ENCODE assay signal across 18 cellular contexts in the genomic region with DNA sequence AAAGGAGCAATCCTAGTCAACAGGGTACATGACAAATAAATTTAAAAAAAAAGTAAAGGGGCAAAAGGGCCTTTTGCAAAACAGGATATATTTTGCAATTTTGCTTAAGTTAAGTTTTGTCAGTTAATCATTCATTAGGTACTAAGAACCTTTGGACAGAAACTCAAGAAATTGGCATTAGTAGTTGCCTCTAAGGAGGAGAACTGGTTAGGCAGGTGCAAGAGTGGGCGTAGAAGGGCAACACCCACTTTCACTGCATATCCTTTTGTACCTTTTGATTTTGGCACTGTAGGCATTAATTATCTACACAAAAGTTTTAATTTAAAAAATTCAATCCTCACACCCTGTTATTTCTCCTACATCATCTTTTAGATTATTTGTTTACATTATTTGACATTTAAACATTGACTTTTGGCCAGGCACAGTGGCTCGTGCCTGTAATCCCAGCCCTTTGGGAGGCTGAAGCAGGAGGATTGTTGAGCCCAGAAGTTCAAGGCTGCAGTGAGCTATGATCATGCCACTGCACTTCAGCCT. TPM values are rescaled to one million over a fixed set of nuclear protein-coding genes. Genes with fewer than 3 reads are reported as not detected.
DNase-seq lines count a peak whose midpoint lies in the region; ATAC-seq and TF ChIP-seq lines count a peak whose summit lies in the region.
"Had no signal": no experiment of that assay in that cellular context is flagged by ENCODE, and none has a peak within 500 bp of the region (broad histone marks: within the 10 kb centered on the region; RNA-seq: fewer than 3 reads in every experiment).

No MANE protein-coding gene starts in this region.

- H3K27ac ChIP-seq in body of pancreas (peak overlapping the region; percentile 66 to 83 (median 76)), liver (ENCODE audit: low read depth in 1 of 2, low read length in 2 of 2) (peak overlapping the region; percentile 75 to 88)
- H3K27ac ChIP-seq: neural progenitor cell had no signal

- TF ChIP-seq RAD21 in liver (IDR thresholded peaks at IDR 0.05) = peak; percentile 51 to 52

- H3K27me3 ChIP-seq in body of pancreas (no peaks in the 10 kb centered on the region), liver (ENCODE audit: control insufficient read depth in 4 of 4, insufficient read depth in 4 of 4, low read length in 3 of 4) (no peaks in the 10 kb centered on the region)

- TF ChIP-seq CTCF in body of pancreas (IDR thresholded peaks at IDR 0.05) (no peak), liver (IDR thresholded peaks at IDR 0.05; ENCODE audit: low read depth, low read length, missing input control) (no peak)

- no peak overlapping the region for H3K4me3 ChIP-seq in body of pancreas
- no peak overlapping the region for H3K4me3 ChIP-seq in liver (ENCODE audit: low read depth in 1 of 3, low read length in 3 of 3)
- H3K4me3 ChIP-seq: heart right ventricle, neural progenitor cell had no signal

- H3K9ac ChIP-seq in liver (ENCODE audit: low read depth in 1 of 2, low read length in 2 of 2) = no peak overlapping the region
- H3K9ac ChIP-seq: neural progenitor cell had no signal

- no peak for TF ChIP-seq POLR2A in body of pancreas (IDR thresholded peaks at IDR 0.05)

- H3K36me3 ChIP-seq in body of pancreas (replicated peaks in 1 of 2; ENCODE audit: insufficient read depth in 1 of 2, low read depth in 2 of 2) (no peaks in the 10 kb centered on the region), liver (ENCODE audit: control insufficient read depth in 4 of 4, insufficient read depth in 3 of 4, low read depth in 1 of 4, low read length in 3 of 4) (no peaks in the 10 kb centered on the region)
- H3K36me3 ChIP-seq: heart right ventricle, neural progenitor cell had no signal

- 15 to 22% methylated on average over 2 of the region's 2 CpGs for WGBS in body of pancreas, 2 donors
- WGBS in liver = 31% methylated on average over 2 of the region's 2 CpGs

- H3K4me1 ChIP-seq in body of pancreas (peaks cover 62% of the 10 kb centered on the region), liver (ENCODE audit: control insufficient read depth in 4 of 4, insufficient read depth in 4 of 4, low read length in 3 of 4) (peaks cover 5 to 50% (median 40%) of the 10 kb centered on the region in 4 donors)

- intact Hi-C loops in body of pancreas (cut with DNase I) = no loop called here

- DNase-seq in NCI-H2196 (lab: John Stamatoyannopoulos, UW; ENCODE audit: unreplicated experiment) = peak; percentile 12
- no peak for DNase-seq in NCI-H2196 treated with DMSO at 0.1 percent for 48 hours (lab: John Stamatoyannopoulos, UW; ENCODE audit: unreplicated experiment)
- DNase-seq in body of pancreas = peak; percentile 72 to 88 (median 83)
- DNase-seq in ureter (ENCODE audit: low spot score) = peak; percentile 61
- DNase-seq in DMS114 treated with DMSO at 0.1 percent for 48 hours (lab: John Stamatoyannopoulos, UW; ENCODE audit: unreplicated experiment) = no peak
- no peak for DNase-seq in NOMO-1 (lab: John Stamatoyannopoulos, UW; ENCODE audit: unreplicated experiment in 2 of 2)
- DNase-seq: activated B cell treated with CpG ODN at 0.5 μM for 24 hours; activated CD8-positive, alpha-beta memory T cell treated with anti-CD3 and anti-CD28 coated beads, Interleukin-2, amount 50 U/mL, for 4 hours; CD4-positive, alpha-beta memory T cell; GF-D8; heart right ventricle; left ventricle myocardium superior; stimulated activated naive CD4-positive, alpha-beta T cell; SW 1271 had no signal

- no peaks in the 10 kb centered on the region for H3K9me3 ChIP-seq in body of pancreas
- no peaks in the 10 kb centered on the region for H3K9me3 ChIP-seq in liver (ENCODE audit: control insufficient read depth in 4 of 4, low read length in 3 of 4)
- H3K9me3 ChIP-seq: heart right ventricle had no signal

- ATAC-seq in body of pancreas (peak; percentile 65), GM18907 (IDR thresholded peaks at IDR 0.05; ENCODE audit: unreplicated experiment) (no peak)
- ATAC-seq: heart right ventricle, left ventricle myocardium superior had no signal

TF ChIP-seq in liver, 16 proteins besides CTCF, POLR2A, EP300 and RAD21:
- peak; percentile 42 for TF ChIP-seq NR2F2 (IDR thresholded peaks at IDR 0.05)
- peak; percentile 30 for TF ChIP-seq ATF3 (IDR thresholded peaks at IDR 0.05)
- peak; percentile 72 to 80 for TF ChIP-seq RXRA (IDR thresholded peaks at IDR 0.05)
- TF ChIP-seq GABPA (IDR thresholded peaks at IDR 0.05 in 1 of 2, conservative IDR thresholded peaks at IDR 0.05 in 1 of 2) = peak in 1 of 2 donors; percentile 61
- TF ChIP-seq FOXA1 (IDR thresholded peaks at IDR 0.05) = peak; percentile 1
- TF ChIP-seq FOXA2 (IDR thresholded peaks at IDR 0.05) = no peak
- TF ChIP-seq MAX (IDR thresholded peaks at IDR 0.05) = peak; percentile 38
- TF ChIP-seq HNF4G (IDR thresholded peaks at IDR 0.05) = peak; percentile 80
- peak; percentile 80 to 89 for TF ChIP-seq JUND (IDR thresholded peaks at IDR 0.05)
- peak; percentile 95 to 96 for TF ChIP-seq HNF4A (conservative IDR thresholded peaks at IDR 0.05)
- no peak for TF ChIP-seq TAF1 (conservative IDR thresholded peaks at IDR 0.05)
- TF ChIP-seq EGR1 (IDR thresholded peaks at IDR 0.05; ENCODE audit: low read depth in 2 of 2) = peak; percentile 89 to 91
- TF ChIP-seq, protein P1, sequence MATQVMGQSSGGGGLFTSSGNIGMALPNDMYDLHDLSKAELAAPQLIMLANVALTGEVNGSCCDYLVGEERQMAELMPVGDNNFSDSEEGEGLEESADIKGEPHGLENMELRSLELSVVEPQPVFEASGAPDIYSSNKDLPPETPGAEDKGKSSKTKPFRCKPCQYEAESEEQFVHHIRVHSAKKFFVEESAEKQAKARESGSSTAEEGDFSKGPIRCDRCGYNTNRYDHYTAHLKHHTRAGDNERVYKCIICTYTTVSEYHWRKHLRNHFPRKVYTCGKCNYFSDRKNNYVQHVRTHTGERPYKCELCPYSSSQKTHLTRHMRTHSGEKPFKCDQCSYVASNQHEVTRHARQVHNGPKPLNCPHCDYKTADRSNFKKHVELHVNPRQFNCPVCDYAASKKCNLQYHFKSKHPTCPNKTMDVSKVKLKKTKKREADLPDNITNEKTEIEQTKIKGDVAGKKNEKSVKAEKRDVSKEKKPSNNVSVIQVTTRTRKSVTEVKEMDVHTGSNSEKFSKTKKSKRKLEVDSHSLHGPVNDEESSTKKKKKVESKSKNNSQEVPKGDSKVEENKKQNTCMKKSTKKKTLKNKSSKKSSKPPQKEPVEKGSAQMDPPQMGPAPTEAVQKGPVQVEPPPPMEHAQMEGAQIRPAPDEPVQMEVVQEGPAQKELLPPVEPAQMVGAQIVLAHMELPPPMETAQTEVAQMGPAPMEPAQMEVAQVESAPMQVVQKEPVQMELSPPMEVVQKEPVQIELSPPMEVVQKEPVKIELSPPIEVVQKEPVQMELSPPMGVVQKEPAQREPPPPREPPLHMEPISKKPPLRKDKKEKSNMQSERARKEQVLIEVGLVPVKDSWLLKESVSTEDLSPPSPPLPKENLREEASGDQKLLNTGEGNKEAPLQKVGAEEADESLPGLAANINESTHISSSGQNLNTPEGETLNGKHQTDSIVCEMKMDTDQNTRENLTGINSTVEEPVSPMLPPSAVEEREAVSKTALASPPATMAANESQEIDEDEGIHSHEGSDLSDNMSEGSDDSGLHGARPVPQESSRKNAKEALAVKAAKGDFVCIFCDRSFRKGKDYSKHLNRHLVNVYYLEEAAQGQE (IDR thresholded peaks at IDR 0.05) = peak; percentile 43
- TF ChIP-seq, protein P2, sequence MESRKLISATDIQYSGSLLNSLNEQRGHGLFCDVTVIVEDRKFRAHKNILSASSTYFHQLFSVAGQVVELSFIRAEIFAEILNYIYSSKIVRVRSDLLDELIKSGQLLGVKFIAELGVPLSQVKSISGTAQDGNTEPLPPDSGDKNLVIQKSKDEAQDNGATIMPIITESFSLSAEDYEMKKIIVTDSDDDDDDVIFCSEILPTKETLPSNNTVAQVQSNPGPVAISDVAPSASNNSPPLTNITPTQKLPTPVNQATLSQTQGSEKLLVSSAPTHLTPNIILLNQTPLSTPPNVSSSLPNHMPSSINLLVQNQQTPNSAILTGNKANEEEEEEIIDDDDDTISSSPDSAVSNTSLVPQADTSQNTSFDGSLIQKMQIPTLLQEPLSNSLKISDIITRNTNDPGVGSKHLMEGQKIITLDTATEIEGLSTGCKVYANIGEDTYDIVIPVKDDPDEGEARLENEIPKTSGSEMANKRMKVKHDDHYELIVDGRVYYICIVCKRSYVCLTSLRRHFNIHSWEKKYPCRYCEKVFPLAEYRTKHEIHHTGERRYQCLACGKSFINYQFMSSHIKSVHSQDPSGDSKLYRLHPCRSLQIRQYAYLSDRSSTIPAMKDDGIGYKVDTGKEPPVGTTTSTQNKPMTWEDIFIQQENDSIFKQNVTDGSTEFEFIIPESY (IDR thresholded peaks at IDR 0.05) = peak; percentile 84
- peak; percentile 90 for TF ChIP-seq SP1 (IDR thresholded peaks at IDR 0.05)
- peak; percentile 59 for TF ChIP-seq YY1 (IDR thresholded peaks at IDR 0.05)

RNA-seq across cellular contexts. Expression of gene DDAH1, which starts 4.3 kb away (rescaled TPM):
- total RNA-seq in body of pancreas = 10 to 100 TPM; 11.2 to 31.4 TPM
- 10 to 100 TPM; 29.7 to 33.7 TPM for total RNA-seq in liver
- polyA plus RNA-seq in liver = 10 to 100 TPM; 25.8 to 42.7 TPM
- total RNA-seq in ureter = 51.2 TPM
- total RNA-seq: CD4-positive, alpha-beta memory T cell; OCI-LY7 had no signal
- polyA plus RNA-seq: CD4-positive, alpha-beta memory T cell had no signal

Comparison
In these comparisons a context has a peak if more than half of its experiments do, and no peak if none do; other contexts are left out.
1. DNase-seq: peak in NCI-H2196 (single experiment), body of pancreas (4 of 4) and ureter (single experiment); none in NCI-H2196 treated with DMSO at 0.1 percent for 48 hours (single experiment), DMS114 treated with DMSO at 0.1 percent for 48 hours (single experiment) and NOMO-1 (0 of 2).